5 cellular contexts compared by ENCODE assay signal in the genomic region with DNA sequence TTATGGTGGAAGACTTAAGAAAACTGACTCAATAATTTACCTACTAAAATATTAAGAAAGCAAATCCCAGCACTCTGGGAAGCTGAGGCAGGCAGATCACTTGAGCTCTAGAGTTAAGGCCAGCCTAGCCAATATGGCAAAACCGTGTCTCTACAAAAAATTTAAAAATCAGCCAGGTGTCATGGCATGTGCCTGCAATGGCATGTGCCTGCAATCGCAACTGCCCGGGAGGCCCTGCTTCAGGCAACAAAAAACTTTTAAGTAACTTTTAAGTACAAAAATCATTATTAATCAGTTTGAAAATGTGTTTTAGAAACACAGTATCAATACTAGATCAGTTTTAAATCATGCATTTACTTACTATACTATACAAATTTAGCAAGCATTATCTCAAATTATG.
"Had no signal": no experiment of that assay in that cellular context is flagged by ENCODE, and none has a peak within 500 bp of the region (broad histone marks: within the 10 kb centered on the region; RNA-seq: fewer than 3 reads in every experiment).

No MANE protein-coding gene starts in this region.

- DNase-seq: H9, HCEC 1CT, KBM-7 had no signal

- H3K9me3 Mint-ChIP-seq: GM23338, H9, IgD-negative memory B cell had no signal

- H3K27me3 Mint-ChIP-seq: IgD-negative memory B cell had no signal

- H2AFZ ChIP-seq: GM23338 had no signal

- H3K4me1 Mint-ChIP-seq: GM23338, H9 had no signal

- ATAC-seq: GM23338 had no signal

- H3K27ac Mint-ChIP-seq: GM23338, H9, IgD-negative memory B cell had no signal

- H3K4me3 Mint-ChIP-seq: GM23338, H9, IgD-negative memory B cell had no signal

- H3K4me3 ChIP-seq: GM23338 had no signal

- H3K4me2 ChIP-seq: GM23338 had no signal
